8 cellular contexts compared by ENCODE assay signal in genomic region chr18:35041752-35042379, GRCh38. TPM values are rescaled to one million over a fixed set of nuclear protein-coding genes. Genes with fewer than 3 reads are reported as not detected.
DNase-seq lines count a peak whose midpoint lies in the region; TF ChIP-seq lines count a peak whose summit lies in the region.

No MANE protein-coding gene starts in this region.

- H3K36me3 Mint-ChIP-seq in brain, result no peaks in the 10 kb centered on the region

- TF ChIP-seq CTCF in brain (conservative IDR thresholded peaks at IDR 0.05), result peak in 1 of 2 experiments; percentile 16

- H3K27ac ChIP-seq in substantia nigra (ENCODE audit: low read depth, low read length, poor library complexity, severe bottlenecking), result peak overlapping the region; percentile 85

- H3K9me3 Mint-ChIP-seq in brain, result peaks cover 0 to 7% (median 0%) of the 10 kb centered on the region in 5 experiments

- H3K4me1 Mint-ChIP-seq in brain, result peaks cover 73% of the 10 kb centered on the region

- peak overlapping the region; percentile 95 to 99 (median 98) for H3K27ac Mint-ChIP-seq in brain

- peaks cover 10% of the 10 kb centered on the region for H3K27me3 Mint-ChIP-seq in brain

- H3K4me3 Mint-ChIP-seq in brain, result peak overlapping the region; percentile 90 to 99 (median 98)

- DNase-seq in NCI-H1417 (lab: John Stamatoyannopoulos, UW) (peak; percentile 29 to 88 (median 85)), NCI-H1417 treated with DMSO at 0.1 percent for 48 hours (lab: John Stamatoyannopoulos, UW) (no peak), NCI-H748 treated with DMSO at 0.1 percent for 48 hours (lab: John Stamatoyannopoulos, UW) (peak; percentile 35), left kidney (ENCODE audit: low read depth, low spot score) (peak; percentile 70), substantia nigra (lab: John Stamatoyannopoulos, UW) (peak in 3 of 49 donors; percentile 29 to 35 (median 31)), HCEC 1CT (no peak), activated gamma-delta T cell (lab: John Stamatoyannopoulos, UW) (no peak)

RNA-seq across cellular contexts. Expression of gene MAPRE2, which starts 0.7 kb away (rescaled TPM):
- polyA plus RNA-seq in brain (ENCODE audit: insufficient read depth, low read depth, low replicate concordance), result 93.5 TPM

Comparison
In these comparisons a context has a peak if more than half of its experiments do, and no peak if none do; other contexts are left out.
1. DNase-seq: peak in NCI-H1417 (3 of 3), NCI-H748 treated with DMSO at 0.1 percent for 48 hours (single experiment) and left kidney (single experiment); none in NCI-H1417 treated with DMSO at 0.1 percent for 48 hours (single experiment), HCEC 1CT (single experiment) and activated gamma-delta T cell (single experiment).